In the genomic region with DNA sequence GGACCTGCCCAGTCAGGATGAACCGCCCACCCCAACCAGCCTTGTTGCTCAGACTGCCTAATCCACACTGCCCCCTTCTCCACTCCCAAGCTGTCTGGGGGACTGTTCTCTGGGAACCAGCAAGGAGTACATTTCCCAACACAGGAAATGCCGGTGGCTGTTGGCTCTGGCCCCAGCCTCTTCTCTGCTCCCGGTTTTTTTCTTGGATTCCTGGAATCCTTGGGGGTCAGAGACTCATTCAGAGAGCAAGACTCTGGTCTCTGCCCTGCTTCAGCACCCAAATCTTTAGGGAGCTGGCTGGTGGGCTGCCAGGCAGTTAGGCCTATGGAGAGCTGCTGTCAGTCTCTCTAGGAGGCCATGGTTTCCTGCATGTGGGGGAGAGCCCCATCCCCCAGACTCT, we compare ENCODE assay signal across 1 cellular context.
TF ChIP-seq lines count a peak whose summit lies in the region.

No MANE protein-coding gene starts in this region.

TF ChIP-seq in K562, 482 proteins besides CTCF, POLR2A, EP300 and RAD21:
- TF ChIP-seq, protein P1, sequence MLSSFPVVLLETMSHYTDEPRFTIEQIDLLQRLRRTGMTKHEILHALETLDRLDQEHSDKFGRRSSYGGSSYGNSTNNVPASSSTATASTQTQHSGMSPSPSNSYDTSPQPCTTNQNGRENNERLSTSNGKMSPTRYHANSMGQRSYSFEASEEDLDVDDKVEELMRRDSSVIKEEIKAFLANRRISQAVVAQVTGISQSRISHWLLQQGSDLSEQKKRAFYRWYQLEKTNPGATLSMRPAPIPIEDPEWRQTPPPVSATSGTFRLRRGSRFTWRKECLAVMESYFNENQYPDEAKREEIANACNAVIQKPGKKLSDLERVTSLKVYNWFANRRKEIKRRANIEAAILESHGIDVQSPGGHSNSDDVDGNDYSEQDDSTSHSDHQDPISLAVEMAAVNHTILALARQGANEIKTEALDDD (IDR thresholded peaks at IDR 0.05): no peak
- TF ChIP-seq KLF1 (tag; IDR thresholded peaks at IDR 0.05) (no peak), ATF7 (IDR thresholded peaks at IDR 0.05) (no peak), POLR2H (tag; IDR thresholded peaks at IDR 0.05; ENCODE audit: low read depth) (no peak), CHD2 (IDR thresholded peaks at IDR 0.05; ENCODE audit: low read depth, low read length) (no peak), TARDBP (IDR thresholded peaks at IDR 0.05) (no peak)
- TF ChIP-seq, protein P2, sequence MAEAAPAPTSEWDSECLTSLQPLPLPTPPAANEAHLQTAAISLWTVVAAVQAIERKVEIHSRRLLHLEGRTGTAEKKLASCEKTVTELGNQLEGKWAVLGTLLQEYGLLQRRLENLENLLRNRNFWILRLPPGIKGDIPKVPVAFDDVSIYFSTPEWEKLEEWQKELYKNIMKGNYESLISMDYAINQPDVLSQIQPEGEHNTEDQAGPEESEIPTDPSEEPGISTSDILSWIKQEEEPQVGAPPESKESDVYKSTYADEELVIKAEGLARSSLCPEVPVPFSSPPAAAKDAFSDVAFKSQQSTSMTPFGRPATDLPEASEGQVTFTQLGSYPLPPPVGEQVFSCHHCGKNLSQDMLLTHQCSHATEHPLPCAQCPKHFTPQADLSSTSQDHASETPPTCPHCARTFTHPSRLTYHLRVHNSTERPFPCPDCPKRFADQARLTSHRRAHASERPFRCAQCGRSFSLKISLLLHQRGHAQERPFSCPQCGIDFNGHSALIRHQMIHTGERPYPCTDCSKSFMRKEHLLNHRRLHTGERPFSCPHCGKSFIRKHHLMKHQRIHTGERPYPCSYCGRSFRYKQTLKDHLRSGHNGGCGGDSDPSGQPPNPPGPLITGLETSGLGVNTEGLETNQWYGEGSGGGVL (CRISPR knock-in tag; IDR thresholded peaks at IDR 0.05): no peak
- TF ChIP-seq, protein P3, sequence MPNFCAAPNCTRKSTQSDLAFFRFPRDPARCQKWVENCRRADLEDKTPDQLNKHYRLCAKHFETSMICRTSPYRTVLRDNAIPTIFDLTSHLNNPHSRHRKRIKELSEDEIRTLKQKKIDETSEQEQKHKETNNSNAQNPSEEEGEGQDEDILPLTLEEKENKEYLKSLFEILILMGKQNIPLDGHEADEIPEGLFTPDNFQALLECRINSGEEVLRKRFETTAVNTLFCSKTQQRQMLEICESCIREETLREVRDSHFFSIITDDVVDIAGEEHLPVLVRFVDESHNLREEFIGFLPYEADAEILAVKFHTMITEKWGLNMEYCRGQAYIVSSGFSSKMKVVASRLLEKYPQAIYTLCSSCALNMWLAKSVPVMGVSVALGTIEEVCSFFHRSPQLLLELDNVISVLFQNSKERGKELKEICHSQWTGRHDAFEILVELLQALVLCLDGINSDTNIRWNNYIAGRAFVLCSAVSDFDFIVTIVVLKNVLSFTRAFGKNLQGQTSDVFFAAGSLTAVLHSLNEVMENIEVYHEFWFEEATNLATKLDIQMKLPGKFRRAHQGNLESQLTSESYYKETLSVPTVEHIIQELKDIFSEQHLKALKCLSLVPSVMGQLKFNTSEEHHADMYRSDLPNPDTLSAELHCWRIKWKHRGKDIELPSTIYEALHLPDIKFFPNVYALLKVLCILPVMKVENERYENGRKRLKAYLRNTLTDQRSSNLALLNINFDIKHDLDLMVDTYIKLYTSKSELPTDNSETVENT (CRISPR knock-in tag; IDR thresholded peaks at IDR 0.05): no peak
- TF ChIP-seq, protein P4, sequence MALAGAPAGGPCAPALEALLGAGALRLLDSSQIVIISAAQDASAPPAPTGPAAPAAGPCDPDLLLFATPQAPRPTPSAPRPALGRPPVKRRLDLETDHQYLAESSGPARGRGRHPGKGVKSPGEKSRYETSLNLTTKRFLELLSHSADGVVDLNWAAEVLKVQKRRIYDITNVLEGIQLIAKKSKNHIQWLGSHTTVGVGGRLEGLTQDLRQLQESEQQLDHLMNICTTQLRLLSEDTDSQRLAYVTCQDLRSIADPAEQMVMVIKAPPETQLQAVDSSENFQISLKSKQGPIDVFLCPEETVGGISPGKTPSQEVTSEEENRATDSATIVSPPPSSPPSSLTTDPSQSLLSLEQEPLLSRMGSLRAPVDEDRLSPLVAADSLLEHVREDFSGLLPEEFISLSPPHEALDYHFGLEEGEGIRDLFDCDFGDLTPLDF (CRISPR knock-in tag; IDR thresholded peaks at IDR 0.05): no peak
- TF ChIP-seq, protein P5, sequence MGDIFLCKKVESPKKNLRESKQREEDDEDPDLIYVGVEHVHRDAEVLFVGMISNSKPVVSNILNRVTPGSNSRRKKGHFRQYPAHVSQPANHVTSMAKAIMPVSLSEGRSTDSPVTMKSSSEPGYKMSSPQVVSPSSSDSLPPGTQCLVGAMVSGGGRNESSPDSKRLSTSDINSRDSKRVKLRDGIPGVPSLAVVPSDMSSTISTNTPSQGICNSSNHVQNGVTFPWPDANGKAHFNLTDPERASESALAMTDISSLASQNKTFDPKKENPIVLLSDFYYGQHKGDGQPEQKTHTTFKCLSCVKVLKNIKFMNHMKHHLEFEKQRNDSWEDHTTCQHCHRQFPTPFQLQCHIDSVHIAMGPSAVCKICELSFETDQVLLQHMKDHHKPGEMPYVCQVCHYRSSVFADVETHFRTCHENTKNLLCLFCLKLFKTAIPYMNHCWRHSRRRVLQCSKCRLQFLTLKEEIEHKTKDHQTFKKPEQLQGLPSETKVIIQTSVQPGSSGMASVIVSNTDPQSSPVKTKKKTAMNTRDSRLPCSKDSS (IDR thresholded peaks at IDR 0.05; ENCODE audit: low read depth, partially characterized antibody): no peak
